In the genomic region with DNA sequence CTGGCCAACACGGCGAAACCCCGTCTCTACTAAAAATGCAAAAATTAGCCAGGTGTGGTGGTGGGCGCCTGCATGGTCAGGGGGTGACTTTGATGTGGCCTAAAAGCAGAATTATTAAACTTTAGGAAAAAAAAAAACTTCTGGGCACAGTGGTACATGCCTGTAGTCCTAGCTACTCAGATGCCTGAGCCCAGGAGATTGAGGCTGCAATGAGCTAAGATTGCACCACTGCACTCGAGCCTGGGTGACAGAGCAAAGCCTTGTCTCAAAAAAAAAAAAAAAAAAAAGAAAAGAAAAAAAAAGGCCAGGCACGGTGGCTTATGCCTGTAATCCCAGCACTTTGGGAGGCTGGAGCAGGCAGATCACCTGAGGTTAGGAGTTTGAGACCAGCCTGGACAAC, we compare ENCODE assay signal across 2 cellular contexts. TPM values are rescaled to one million over a fixed set of nuclear protein-coding genes. Genes with fewer than 3 reads are reported as not detected.
"Had no signal": no experiment of that assay in that cellular context is flagged by ENCODE, and none has a peak within 500 bp of the region (broad histone marks: within the 10 kb centered on the region; RNA-seq: fewer than 3 reads in every experiment).

No MANE protein-coding gene starts in this region.

RNA-seq across cellular contexts. Expression of gene CARD14, which starts 29.5 kb away (rescaled TPM):
- total RNA-seq: LHCN-M2, MCF 10A had no signal
